ENCODE assay signal across 8 cellular contexts in the genomic region with DNA sequence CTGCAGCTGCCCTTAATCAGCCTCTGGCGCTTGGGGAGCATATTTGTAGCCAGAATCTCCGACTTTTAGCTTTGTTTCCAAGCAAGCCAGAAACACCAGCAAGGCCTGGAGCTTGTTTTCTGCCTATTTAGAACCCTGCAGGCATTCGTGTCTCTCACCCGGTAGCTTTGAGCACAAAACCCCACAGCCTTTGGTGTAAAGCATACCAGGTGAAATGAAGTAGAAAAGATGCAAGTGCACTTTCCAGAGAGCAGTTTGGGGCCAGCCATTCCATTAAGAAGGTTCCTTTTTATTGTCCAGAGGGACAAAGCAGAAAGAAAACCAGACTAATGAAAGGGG. TPM values are rescaled to one million over a fixed set of nuclear protein-coding genes. Genes with fewer than 3 reads are reported as not detected.
A peak's percentile ranks its signal among the peaks of the same experiment; 100 is the strongest.
DNase-seq lines count a peak whose midpoint lies in the region; ATAC-seq and TF ChIP-seq lines count a peak whose summit lies in the region.

No MANE protein-coding gene starts in this region.

- H3K36me3 ChIP-seq in cardiac muscle cell (peaks cover 19% of the 10 kb centered on the region), tibial artery (peaks cover 13 to 33% (median 24%) of the 10 kb centered on the region in 3 donors)

- H3K9me3 Mint-ChIP-seq in activated CD8-positive, alpha-beta T cell treated with anti-CD3 and anti-CD28 coated beads for 36 hours = no peaks in the 10 kb centered on the region

- H3K4me3 Mint-ChIP-seq in activated CD8-positive, alpha-beta T cell treated with anti-CD3 and anti-CD28 coated beads for 36 hours = peak overlapping the region; percentile 92

- H3K27me3 ChIP-seq in cardiac muscle cell = no peaks in the 10 kb centered on the region
- no peaks in the 10 kb centered on the region for H3K27me3 ChIP-seq in tibial artery

- POLR2A ChIA-PET in activated CD8-positive, alpha-beta T cell treated with anti-CD3 and anti-CD28 coated beads for 36 hours (lab: Charles Lee) = interaction anchor here (0.7 to 1.8 kb wide), 9 partner anchors 9 to 123 kb away, joined by 3 to 6 read pairs (median 4); no protein-coding TSS in a partner anchor

- H3K4me3 ChIP-seq in cardiac muscle cell (peak overlapping the region; percentile 93), tibial artery (peak overlapping the region; percentile 63 to 71)

- ATAC-seq in left ventricle myocardium superior = no peak
- peak; percentile 5 for ATAC-seq in activated CD8-positive, alpha-beta T cell treated with anti-CD3 and anti-CD28 coated beads for 36 hours
- ATAC-seq in GM19452 (IDR thresholded peaks at IDR 0.05; ENCODE audit: unreplicated experiment) = no peak

- H3K9me3 ChIP-seq in cardiac muscle cell (ENCODE audit: low read depth) = no peaks in the 10 kb centered on the region
- no peaks in the 10 kb centered on the region for H3K9me3 ChIP-seq in tibial artery

- CTCF ChIA-PET in activated CD8-positive, alpha-beta T cell treated with anti-CD3 and anti-CD28 coated beads for 36 hours (lab: Charles Lee) = interaction anchor here (1.5 to 3.2 kb wide), 3 partner anchors 8 to 117 kb away, joined by 3 to 26 read pairs (median 7); no protein-coding TSS in a partner anchor

- peak overlapping the region; percentile 97 for H3K27ac ChIP-seq in cardiac muscle cell
- peak overlapping the region; percentile 88 to 91 for H3K27ac ChIP-seq in tibial artery

- TF ChIP-seq CTCF in cardiac muscle cell (IDR thresholded peaks at IDR 0.05; ENCODE audit: low read depth, low read length) = no peak
- no peak for TF ChIP-seq CTCF in activated CD8-positive, alpha-beta T cell treated with anti-CD3 and anti-CD28 coated beads for 36 hours (IDR thresholded peaks at IDR 0.05)
- no peak for TF ChIP-seq CTCF in tibial artery (IDR thresholded peaks at IDR 0.05)

- H3K4me1 ChIP-seq in cardiac muscle cell (ENCODE audit: low read depth) (peaks cover 43% of the 10 kb centered on the region), tibial artery (peaks cover 3 to 48% (median 31%) of the 10 kb centered on the region in 4 donors)

- DNase-seq in cardiac muscle cell (ENCODE audit: low read depth in 1 of 2, low spot score in 1 of 2) = no peak
- DNase-seq in left ventricle myocardium superior = no peak
- DNase-seq in activated CD8-positive, alpha-beta T cell treated with anti-CD3 and anti-CD28 coated beads for 36 hours = no peak
- peak; percentile 85 for DNase-seq in inferior parietal cortex (ENCODE audit: extremely low spot score)
- no peak for DNase-seq in tibial artery
- DNase-seq in GM03348 (ENCODE audit: low spot score) = no peak
- DNase-seq in NCI-H1694 treated with DMSO at 0.1 percent for 48 hours (lab: John Stamatoyannopoulos, UW) = no peak

- H3K27ac Mint-ChIP-seq in activated CD8-positive, alpha-beta T cell treated with anti-CD3 and anti-CD28 coated beads for 36 hours = peak overlapping the region; percentile 95

- H3K27me3 Mint-ChIP-seq in activated CD8-positive, alpha-beta T cell treated with anti-CD3 and anti-CD28 coated beads for 36 hours = no peaks in the 10 kb centered on the region

- H3K4me1 Mint-ChIP-seq in activated CD8-positive, alpha-beta T cell treated with anti-CD3 and anti-CD28 coated beads for 36 hours (ENCODE audit: low read depth) = peaks cover 35% of the 10 kb centered on the region

- intact Hi-C loops in left ventricle myocardium superior (cut with micrococcal nuclease) = no loop called here
- intact Hi-C loops in activated CD8-positive, alpha-beta T cell treated with anti-CD3 and anti-CD28 coated beads for 36 hours (cut with micrococcal nuclease) = loop anchor here (10.0 kb wide), 1 partner anchor 114 kb away; no protein-coding TSS in a partner anchor
- intact Hi-C loops in tibial artery (cut with DNase I; ENCODE audit: low total_unique reads) = no loop called here

- H3K36me3 Mint-ChIP-seq in activated CD8-positive, alpha-beta T cell treated with anti-CD3 and anti-CD28 coated beads for 36 hours (ENCODE audit: low read depth) = peaks cover 28% of the 10 kb centered on the region

RNA-seq across cellular contexts. Expression of gene FAM217B, which starts 0.7 kb away (rescaled TPM):
- total RNA-seq in cardiac muscle cell (11.3 and 12.3 TPM in 2 replicates), left ventricle myocardium superior (37.6 TPM)
- polyA plus RNA-seq in cardiac muscle cell = 22.0 and 25.2 TPM in 2 replicates
- total RNA-seq in activated CD8-positive, alpha-beta T cell treated with anti-CD3 and anti-CD28 coated beads for 36 hours = 10 to 100 TPM; 17.6 to 18.7 TPM

RNA-seq across cellular contexts. Expression of gene PPP1R3D, which starts 0.8 kb away (rescaled TPM):
- total RNA-seq in cardiac muscle cell (10.4 and 10.6 TPM in 2 replicates), left ventricle myocardium superior (13.7 TPM)
- polyA plus RNA-seq in cardiac muscle cell = 4.3 and 6.7 TPM in 2 replicates
- 1 to 10 TPM; 3.9 to 4.2 TPM for total RNA-seq in activated CD8-positive, alpha-beta T cell treated with anti-CD3 and anti-CD28 coated beads for 36 hours

RNA-seq across cellular contexts. Expression of gene SYCP2, which starts 7.5 kb away (rescaled TPM):
- total RNA-seq in cardiac muscle cell = 0.14 TPM in 1 of 2 replicates, not detected in the other
- 0.07 and 0.60 TPM in 2 replicates for polyA plus RNA-seq in cardiac muscle cell
- total RNA-seq in left ventricle myocardium superior = 2.8 TPM
- 1 to 10 TPM; 2.6 to 3.9 TPM for total RNA-seq in activated CD8-positive, alpha-beta T cell treated with anti-CD3 and anti-CD28 coated beads for 36 hours

RNA-seq across cellular contexts. Expression of gene CDH26, which starts 17.3 kb away (rescaled TPM):
- 0.18 and 1.6 TPM in 2 replicates for total RNA-seq in cardiac muscle cell
- polyA plus RNA-seq in cardiac muscle cell = 0.38 and 0.96 TPM in 2 replicates
- total RNA-seq in left ventricle myocardium superior = 1.6 TPM
- 1 to 10 TPM; 1.0 to 1.7 TPM for total RNA-seq in activated CD8-positive, alpha-beta T cell treated with anti-CD3 and anti-CD28 coated beads for 36 hours
